In the genomic region with DNA sequence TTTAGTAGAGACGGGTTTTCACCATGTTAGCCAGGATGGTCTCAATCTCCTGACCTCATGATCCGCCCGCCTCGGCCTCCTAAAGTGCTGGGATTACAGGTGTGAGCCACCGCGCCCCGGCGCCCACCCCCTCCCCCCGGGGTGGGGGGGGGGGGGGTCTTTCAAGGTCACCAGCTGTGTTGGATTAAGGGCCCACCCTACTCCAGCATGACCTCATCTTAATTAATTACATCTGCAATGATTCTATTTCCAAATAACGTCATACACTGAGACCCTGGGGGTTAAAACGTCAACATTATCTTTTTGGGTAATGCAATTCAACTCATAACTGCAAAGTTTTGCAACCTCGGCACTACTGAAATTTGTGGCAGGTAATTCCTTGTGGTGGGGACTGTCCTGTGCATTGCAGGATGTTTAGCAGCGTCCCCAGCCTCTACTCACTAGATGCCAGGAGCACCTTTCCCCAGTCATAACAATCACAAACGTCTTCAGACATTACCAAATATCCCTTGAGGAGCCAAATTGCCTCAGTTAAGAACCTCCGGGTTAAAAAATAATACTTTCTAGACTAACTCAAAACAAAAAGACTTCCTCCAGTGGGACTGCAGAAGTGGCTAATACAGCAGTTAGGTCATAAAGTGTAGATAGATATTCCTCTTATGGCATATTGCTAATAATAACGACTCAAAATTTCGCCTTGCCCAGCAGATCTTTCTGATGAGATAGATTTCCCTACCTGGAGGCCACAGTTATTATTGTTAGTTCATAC, we compare ENCODE assay signal across 19 cellular contexts.
DNase-seq lines count a peak whose midpoint lies in the region; ATAC-seq and TF ChIP-seq lines count a peak whose summit lies in the region.
"Had no signal": no experiment of that assay in that cellular context is flagged by ENCODE, and none has a peak within 500 bp of the region (broad histone marks: within the 10 kb centered on the region; RNA-seq: fewer than 3 reads in every experiment).

No MANE protein-coding gene starts in this region.

- TF ChIP-seq CTCF in GM06990 (IDR thresholded peaks at IDR 0.05; ENCODE audit: insufficient read depth, low read length, poor library complexity, severe bottlenecking) = no peak
- no peak for TF ChIP-seq CTCF in fibroblast of the aortic adventitia (IDR thresholded peaks at IDR 0.05; ENCODE audit: insufficient read depth, low read length)
- TF ChIP-seq CTCF in lower lobe of right lung (IDR thresholded peaks at IDR 0.05) = no peak

- H3K4me1 ChIP-seq in adipocyte (ENCODE audit: control insufficient read depth, insufficient read depth, low read length) (peaks cover 18% of the 10 kb centered on the region), lower lobe of right lung (peaks cover 9% of the 10 kb centered on the region)
- H3K4me1 ChIP-seq: A549 had no signal

- ATAC-seq in lower lobe of right lung (no peak), GM18870 (IDR thresholded peaks at IDR 0.05; ENCODE audit: unreplicated experiment) (no peak)
- ATAC-seq: A549; activated CD8-positive, alpha-beta T cell treated with anti-CD3 and anti-CD28 coated beads, Interleukin-2, amount 10 ng/mL, durations not matched to agents 7 days and 5 days had no signal

- no peaks in the 10 kb centered on the region for H3K36me3 ChIP-seq in GM06990 (ENCODE audit: control insufficient read depth, insufficient read depth, low read length)
- H3K36me3 ChIP-seq in adipocyte (ENCODE audit: control insufficient read depth, insufficient read depth, low read length, severe bottlenecking) = no peaks in the 10 kb centered on the region
- no peaks in the 10 kb centered on the region for H3K36me3 ChIP-seq in lower lobe of right lung
- H3K36me3 ChIP-seq: cardiac muscle cell, thoracic aorta had no signal

- DNase-seq in GM06990 (ENCODE audit: extremely low read depth, insufficient read length) (peak; percentile 22), adipocyte (ENCODE audit: low read depth) (no peak), fibroblast of the aortic adventitia (ENCODE audit: low read depth) (peak; percentile 31), lower lobe of right lung (no peak), HPDE6-E6E7 (ENCODE audit: extremely low spot score) (no peak), cortex of kidney (lab: John Stamatoyannopoulos, UW) (no peak), globus pallidus (ENCODE audit: low spot score) (no peak)
- DNase-seq: activated CD4-positive, alpha-beta T cell treated with anti-CD3 and anti-CD28 coated beads for 1 hour; activated CD8-positive, alpha-beta T cell treated with anti-CD3 and anti-CD28 coated beads, Interleukin-2, amount 10 ng/mL, durations not matched to agents 7 days and 5 days; AML-193; CD4-positive, alpha-beta T cell; dermis blood vessel endothelial cell; NCI-H1105 treated with DMSO at 0.1 percent for 48 hours; NCI-H2081; stimulated activated naive CD4-positive, alpha-beta T cell treated with Interleukin-2 at 50 U/mL for 16 hours had no signal

- H3K9ac ChIP-seq in adipocyte (ENCODE audit: low read length) = peak overlapping the region; percentile 37

- intact Hi-C loops in lower lobe of right lung (cut with DNase I) = no loop called here

- H3K9me3 ChIP-seq in adipocyte (ENCODE audit: control insufficient read depth, low read length) (peaks cover 6% of the 10 kb centered on the region), lower lobe of right lung (no peaks in the 10 kb centered on the region)
- H3K9me3 ChIP-seq: A549, thoracic aorta had no signal

- H3K27me3 ChIP-seq in GM06990 (replicated peaks; ENCODE audit: control insufficient read depth, insufficient read depth, low read length) (peaks cover 2% of the 10 kb centered on the region), adipocyte (replicated peaks; ENCODE audit: control insufficient read depth, insufficient read depth, low read length) (peaks cover 4% of the 10 kb centered on the region), lower lobe of right lung (ENCODE audit: low read depth) (peaks cover 3% of the 10 kb centered on the region)
- H3K27me3 ChIP-seq: cardiac muscle cell had no signal

- H3K27ac ChIP-seq in lower lobe of right lung = peak overlapping the region; percentile 3
- H3K27ac ChIP-seq: A549, cardiac muscle cell, thoracic aorta had no signal

- H3K4me3 ChIP-seq in GM06990 (replicated peaks; ENCODE audit: low read depth, low read length) (no peak overlapping the region), adipocyte (ENCODE audit: low read length) (peak overlapping the region; percentile 66), fibroblast of the aortic adventitia (ENCODE audit: low read depth, low read length) (no peak overlapping the region), lower lobe of right lung (no peak overlapping the region)
- H3K4me3 ChIP-seq: A549, cardiac muscle cell had no signal

Comparison
In these comparisons a context has a peak if more than half of its experiments do, and no peak if none do; other contexts are left out.
1. DNase-seq: peak in GM06990 (single experiment) and fibroblast of the aortic adventitia (single experiment); none in adipocyte (single experiment), lower lobe of right lung (single experiment), HPDE6-E6E7 (single experiment), cortex of kidney (single experiment) and globus pallidus (single experiment).